Comparison of ENCODE assay signal across 8 cellular contexts in genomic region chr17:57004944-57005579, GRCh38. TPM values are rescaled to one million over a fixed set of nuclear protein-coding genes. Genes with fewer than 3 reads are reported as not detected.
A peak's percentile ranks its signal among the peaks of the same experiment; 100 is the strongest.
DNase-seq lines count a peak whose midpoint lies in the region; ATAC-seq lines count a peak whose summit lies in the region.

No MANE protein-coding gene starts in this region.

- in situ Hi-C loops in G401 (cut with HindIII; ENCODE audit: low sequenced_read_pairs), result no loop called here

- DNase-seq in G401 (ENCODE audit: low spot score), result peak; percentile 32
- peak; percentile 95 for DNase-seq in SIG-M5 treated with dmso at 0.1 percent for 504 hours (lab: John Stamatoyannopoulos, UW; ENCODE audit: unreplicated experiment)
- DNase-seq in iPS-NIHi7 (ENCODE audit: extremely low spot score), result peak; percentile 33
- no peak for DNase-seq in stimulated activated CD4-positive, alpha-beta T cell treated with anti-CD3 and anti-CD28 coated beads, Interleukin-4, amount 100 ng/mL, for 4 hours
- DNase-seq in EL, result no peak
- no peak for DNase-seq in DMS114 treated with DMSO at 0.1 percent for 48 hours (lab: John Stamatoyannopoulos, UW; ENCODE audit: unreplicated experiment)

- ATAC-seq in GM19395 (IDR thresholded peaks at IDR 0.05; ENCODE audit: unreplicated experiment) (peak; percentile 87), HG03175 (IDR thresholded peaks at IDR 0.05; ENCODE audit: unreplicated experiment) (peak; percentile 87)

RNA-seq across cellular contexts. Expression of gene SCPEP1, which starts 27.1 kb away (rescaled TPM):
- total RNA-seq in G401 (2014; rRNA removed; shearing (Covaris generic)), result 44.5 and 56.9 TPM in 2 replicates

RNA-seq across cellular contexts. Expression of gene COIL, which starts 44.2 kb away (rescaled TPM):
- 14.4 and 25.3 TPM in 2 replicates for total RNA-seq in G401 (2014; rRNA removed; shearing (Covaris generic))

Comparison
In these comparisons a context has a peak if more than half of its experiments do, and no peak if none do; other contexts are left out.
1. DNase-seq: peak in G401 (single experiment), SIG-M5 treated with dmso at 0.1 percent for 504 hours (single experiment) and iPS-NIHi7 (single experiment); none in stimulated activated CD4-positive, alpha-beta T cell treated with anti-CD3 and anti-CD28 coated beads, Interleukin-4, amount 100 ng/mL, for 4 hours (0 of 2), EL (single experiment) and DMS114 treated with DMSO at 0.1 percent for 48 hours (single experiment).